1 cellular context compared by ENCODE assay signal in genomic region chr1:19772053-19772452, GRCh38.
TF ChIP-seq lines count a peak whose summit lies in the region.

No MANE protein-coding gene starts in this region.

TF ChIP-seq in K562, 482 proteins besides CTCF, POLR2A, EP300 and RAD21:
- TF ChIP-seq, protein P1, sequence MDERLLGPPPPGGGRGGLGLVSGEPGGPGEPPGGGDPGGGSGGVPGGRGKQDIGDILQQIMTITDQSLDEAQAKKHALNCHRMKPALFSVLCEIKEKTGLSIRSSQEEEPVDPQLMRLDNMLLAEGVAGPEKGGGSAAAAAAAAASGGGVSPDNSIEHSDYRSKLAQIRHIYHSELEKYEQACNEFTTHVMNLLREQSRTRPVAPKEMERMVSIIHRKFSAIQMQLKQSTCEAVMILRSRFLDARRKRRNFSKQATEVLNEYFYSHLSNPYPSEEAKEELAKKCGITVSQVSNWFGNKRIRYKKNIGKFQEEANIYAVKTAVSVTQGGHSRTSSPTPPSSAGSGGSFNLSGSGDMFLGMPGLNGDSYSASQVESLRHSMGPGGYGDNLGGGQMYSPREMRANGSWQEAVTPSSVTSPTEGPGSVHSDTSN (CRISPR knock-in tag; IDR thresholded peaks at IDR 0.05; ENCODE audit: low read depth), result no peak
- TF ChIP-seq, protein P1 (tag; conservative IDR thresholded peaks at IDR 0.05; ENCODE audit: low read depth), result no peak
- TF ChIP-seq DDX20 (tag; IDR thresholded peaks at IDR 0.05; ENCODE audit: low read depth) (no peak), ZNF384 (IDR thresholded peaks at IDR 0.05; ENCODE audit: low read depth, low read length) (no peak), NFE2 (IDR thresholded peaks at IDR 0.05; ENCODE audit: low read depth) (no peak), ILK (tag; IDR thresholded peaks at IDR 0.05; ENCODE audit: borderline replicate concordance, low read depth) (no peak), NRF1 (conservative IDR thresholded peaks at IDR 0.05 in 1 of 2, IDR thresholded peaks at IDR 0.05 in 1 of 2) (no peak), JUNB (CRISPR knock-in tag; conservative IDR thresholded peaks at IDR 0.05) (no peak), NFXL1 (CRISPR knock-in tag; IDR thresholded peaks at IDR 0.05) (no peak)
- TF ChIP-seq, protein P2, sequence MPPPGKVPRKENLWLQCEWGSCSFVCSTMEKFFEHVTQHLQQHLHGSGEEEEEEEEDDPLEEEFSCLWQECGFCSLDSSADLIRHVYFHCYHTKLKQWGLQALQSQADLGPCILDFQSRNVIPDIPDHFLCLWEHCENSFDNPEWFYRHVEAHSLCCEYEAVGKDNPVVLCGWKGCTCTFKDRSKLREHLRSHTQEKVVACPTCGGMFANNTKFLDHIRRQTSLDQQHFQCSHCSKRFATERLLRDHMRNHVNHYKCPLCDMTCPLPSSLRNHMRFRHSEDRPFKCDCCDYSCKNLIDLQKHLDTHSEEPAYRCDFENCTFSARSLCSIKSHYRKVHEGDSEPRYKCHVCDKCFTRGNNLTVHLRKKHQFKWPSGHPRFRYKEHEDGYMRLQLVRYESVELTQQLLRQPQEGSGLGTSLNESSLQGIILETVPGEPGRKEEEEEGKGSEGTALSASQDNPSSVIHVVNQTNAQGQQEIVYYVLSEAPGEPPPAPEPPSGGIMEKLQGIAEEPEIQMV (tag; conservative IDR thresholded peaks at IDR 0.05; ENCODE audit: low read depth), result no peak
- TF ChIP-seq, protein P3, sequence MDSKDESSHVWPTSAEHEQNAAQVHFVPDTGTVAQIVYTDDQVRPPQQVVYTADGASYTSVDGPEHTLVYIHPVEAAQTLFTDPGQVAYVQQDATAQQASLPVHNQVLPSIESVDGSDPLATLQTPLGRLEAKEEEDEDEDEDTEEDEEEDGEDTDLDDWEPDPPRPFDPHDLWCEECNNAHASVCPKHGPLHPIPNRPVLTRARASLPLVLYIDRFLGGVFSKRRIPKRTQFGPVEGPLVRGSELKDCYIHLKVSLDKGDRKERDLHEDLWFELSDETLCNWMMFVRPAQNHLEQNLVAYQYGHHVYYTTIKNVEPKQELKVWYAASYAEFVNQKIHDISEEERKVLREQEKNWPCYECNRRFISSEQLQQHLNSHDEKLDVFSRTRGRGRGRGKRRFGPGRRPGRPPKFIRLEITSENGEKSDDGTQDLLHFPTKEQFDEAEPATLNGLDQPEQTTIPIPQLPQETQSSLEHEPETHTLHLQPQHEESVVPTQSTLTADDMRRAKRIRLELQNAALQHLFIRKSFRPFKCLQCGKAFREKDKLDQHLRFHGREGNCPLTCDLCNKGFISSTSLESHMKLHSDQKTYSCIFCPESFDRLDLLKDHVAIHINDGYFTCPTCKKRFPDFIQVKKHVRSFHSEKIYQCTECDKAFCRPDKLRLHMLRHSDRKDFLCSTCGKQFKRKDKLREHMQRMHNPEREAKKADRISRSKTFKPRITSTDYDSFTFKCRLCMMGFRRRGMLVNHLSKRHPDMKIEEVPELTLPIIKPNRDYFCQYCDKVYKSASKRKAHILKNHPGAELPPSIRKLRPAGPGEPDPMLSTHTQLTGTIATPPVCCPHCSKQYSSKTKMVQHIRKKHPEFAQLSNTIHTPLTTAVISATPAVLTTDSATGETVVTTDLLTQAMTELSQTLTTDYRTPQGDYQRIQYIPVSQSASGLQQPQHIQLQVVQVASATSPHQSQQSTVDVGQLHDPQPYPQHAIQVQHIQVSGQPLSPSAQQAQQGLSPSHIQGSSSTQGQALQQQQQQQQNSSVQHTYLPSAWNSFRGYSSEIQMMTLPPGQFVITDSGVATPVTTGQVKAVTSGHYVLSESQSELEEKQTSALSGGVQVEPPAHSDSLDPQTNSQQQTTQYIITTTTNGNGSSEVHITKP (IDR thresholded peaks at IDR 0.05; ENCODE audit: partially characterized antibody), result no peak
- TF ChIP-seq, protein P4, sequence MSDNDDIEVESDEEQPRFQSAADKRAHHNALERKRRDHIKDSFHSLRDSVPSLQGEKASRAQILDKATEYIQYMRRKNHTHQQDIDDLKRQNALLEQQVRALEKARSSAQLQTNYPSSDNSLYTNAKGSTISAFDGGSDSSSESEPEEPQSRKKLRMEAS (CRISPR knock-in tag; IDR thresholded peaks at IDR 0.05), result no peak
- TF ChIP-seq, protein P5, sequence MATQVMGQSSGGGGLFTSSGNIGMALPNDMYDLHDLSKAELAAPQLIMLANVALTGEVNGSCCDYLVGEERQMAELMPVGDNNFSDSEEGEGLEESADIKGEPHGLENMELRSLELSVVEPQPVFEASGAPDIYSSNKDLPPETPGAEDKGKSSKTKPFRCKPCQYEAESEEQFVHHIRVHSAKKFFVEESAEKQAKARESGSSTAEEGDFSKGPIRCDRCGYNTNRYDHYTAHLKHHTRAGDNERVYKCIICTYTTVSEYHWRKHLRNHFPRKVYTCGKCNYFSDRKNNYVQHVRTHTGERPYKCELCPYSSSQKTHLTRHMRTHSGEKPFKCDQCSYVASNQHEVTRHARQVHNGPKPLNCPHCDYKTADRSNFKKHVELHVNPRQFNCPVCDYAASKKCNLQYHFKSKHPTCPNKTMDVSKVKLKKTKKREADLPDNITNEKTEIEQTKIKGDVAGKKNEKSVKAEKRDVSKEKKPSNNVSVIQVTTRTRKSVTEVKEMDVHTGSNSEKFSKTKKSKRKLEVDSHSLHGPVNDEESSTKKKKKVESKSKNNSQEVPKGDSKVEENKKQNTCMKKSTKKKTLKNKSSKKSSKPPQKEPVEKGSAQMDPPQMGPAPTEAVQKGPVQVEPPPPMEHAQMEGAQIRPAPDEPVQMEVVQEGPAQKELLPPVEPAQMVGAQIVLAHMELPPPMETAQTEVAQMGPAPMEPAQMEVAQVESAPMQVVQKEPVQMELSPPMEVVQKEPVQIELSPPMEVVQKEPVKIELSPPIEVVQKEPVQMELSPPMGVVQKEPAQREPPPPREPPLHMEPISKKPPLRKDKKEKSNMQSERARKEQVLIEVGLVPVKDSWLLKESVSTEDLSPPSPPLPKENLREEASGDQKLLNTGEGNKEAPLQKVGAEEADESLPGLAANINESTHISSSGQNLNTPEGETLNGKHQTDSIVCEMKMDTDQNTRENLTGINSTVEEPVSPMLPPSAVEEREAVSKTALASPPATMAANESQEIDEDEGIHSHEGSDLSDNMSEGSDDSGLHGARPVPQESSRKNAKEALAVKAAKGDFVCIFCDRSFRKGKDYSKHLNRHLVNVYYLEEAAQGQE (CRISPR knock-in tag; IDR thresholded peaks at IDR 0.05; ENCODE audit: low read depth), result no peak
